16 cellular contexts compared by ENCODE assay signal in the genomic region with DNA sequence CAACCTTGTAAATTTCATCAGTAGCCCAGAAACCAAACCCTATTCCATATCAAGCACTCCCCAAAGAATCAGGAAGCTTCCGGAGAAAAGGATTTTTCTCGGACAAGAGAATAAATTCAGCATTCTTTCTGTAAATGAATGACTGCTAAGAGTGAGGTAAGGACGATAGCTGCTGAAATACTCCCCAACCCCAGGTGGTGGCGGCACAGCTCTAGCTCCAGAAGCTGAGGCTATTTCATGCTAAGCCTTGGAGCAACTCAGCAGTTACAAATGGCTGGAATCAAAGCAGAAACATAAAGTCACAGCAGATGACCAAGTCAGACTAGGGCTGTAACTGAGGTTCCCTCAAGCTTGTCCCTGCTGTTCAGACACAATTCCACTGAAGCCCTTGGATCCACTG. TPM values are rescaled to one million over a fixed set of nuclear protein-coding genes. Genes with fewer than 3 reads are reported as not detected.
DNase-seq lines count a peak whose midpoint lies in the region; ATAC-seq and TF ChIP-seq lines count a peak whose summit lies in the region.
"Had no signal": no experiment of that assay in that cellular context is flagged by ENCODE, and none has a peak within 500 bp of the region (broad histone marks: within the 10 kb centered on the region; RNA-seq: fewer than 3 reads in every experiment).

No MANE protein-coding gene starts in this region.

- no peak overlapping the region for H3K4me3 ChIP-seq in Karpas-422 (ENCODE audit: low read length)
- no peak overlapping the region for H3K4me3 ChIP-seq in brain microvascular endothelial cell (ENCODE audit: low read depth, low read length)
- H3K4me3 ChIP-seq in dorsolateral prefrontal cortex: no peak overlapping the region
- H3K4me3 ChIP-seq: heart left ventricle, lung had no signal

- no peaks in the 10 kb centered on the region for H3K79me2 ChIP-seq in Karpas-422 (ENCODE audit: low read length)

- no peaks in the 10 kb centered on the region for H3K9me3 ChIP-seq in Karpas-422 (ENCODE audit: low read length)
- H3K9me3 ChIP-seq: heart left ventricle had no signal

- TF ChIP-seq CTCF in brain microvascular endothelial cell (IDR thresholded peaks at IDR 0.05; ENCODE audit: low read depth, low read length, missing control alignments) (peak; percentile 9), dorsolateral prefrontal cortex (IDR thresholded peaks at IDR 0.05 in 54 of 56, conservative IDR thresholded peaks at IDR 0.05 in 2 of 56; ENCODE audit: low read depth in 1 of 56, partially characterized antibody in 56 of 56) (no peak)

- H3K27ac ChIP-seq in Karpas-422 (ENCODE audit: low read length): no peak overlapping the region
- H3K27ac ChIP-seq in brain microvascular endothelial cell: no peak overlapping the region
- H3K27ac ChIP-seq in dorsolateral prefrontal cortex: no peak overlapping the region
- H3K27ac ChIP-seq: heart left ventricle had no signal

- H3K27me3 ChIP-seq in Karpas-422 (ENCODE audit: low read length) (no peaks in the 10 kb centered on the region), brain microvascular endothelial cell (replicated peaks) (no peaks in the 10 kb centered on the region), dorsolateral prefrontal cortex (peaks cover 0 to 76% (median 16%) of the 10 kb centered on the region in 45 donors)

- H4K20me1 ChIP-seq in Karpas-422 (ENCODE audit: insufficient read depth, low read depth, low read length): no peaks in the 10 kb centered on the region

- H3K27me3 Mint-ChIP-seq in activated CD8-positive, alpha-beta memory T cell treated with anti-CD3 and anti-CD28 coated beads, Interleukin-2, amount 10 ng/mL, durations not matched to agents 7 days and 5 days: no peaks in the 10 kb centered on the region

- H3K9me2 ChIP-seq in Karpas-422 (replicated peaks; ENCODE audit: insufficient read depth, low read length): no peaks in the 10 kb centered on the region

- no peak overlapping the region for H3K4me3 Mint-ChIP-seq in activated CD8-positive, alpha-beta memory T cell treated with anti-CD3 and anti-CD28 coated beads, Interleukin-2, amount 10 ng/mL, durations not matched to agents 7 days and 5 days
- H3K4me3 Mint-ChIP-seq: CD4-positive, alpha-beta T cell; IgD-negative memory B cell had no signal

- H3K9me3 Mint-ChIP-seq in activated CD8-positive, alpha-beta memory T cell treated with anti-CD3 and anti-CD28 coated beads, Interleukin-2, amount 10 ng/mL, durations not matched to agents 7 days and 5 days (ENCODE audit: low read depth): no peaks in the 10 kb centered on the region
- H3K9me3 Mint-ChIP-seq: CD4-positive, alpha-beta T cell had no signal

- no peak overlapping the region for H3K27ac Mint-ChIP-seq in activated CD8-positive, alpha-beta memory T cell treated with anti-CD3 and anti-CD28 coated beads, Interleukin-2, amount 10 ng/mL, durations not matched to agents 7 days and 5 days
- H3K27ac Mint-ChIP-seq: CD4-positive, alpha-beta T cell; IgD-negative memory B cell had no signal

- DNase-seq in ELF-1 (ENCODE audit: low read depth, low spot score) (peak; percentile 61), Karpas-422 (peak; percentile 57), brain microvascular endothelial cell (no peak), left kidney (ENCODE audit: low read depth, low spot score) (peak; percentile 34), dorsolateral prefrontal cortex (no peak)
- DNase-seq in activated CD8-positive, alpha-beta memory T cell treated with anti-CD3 and anti-CD28 coated beads, Interleukin-2, amount 10 ng/mL, durations not matched to agents 7 days and 5 days: no peak
- DNase-seq: activated CD4-positive, alpha-beta T cell treated with anti-CD3 and anti-CD28 coated beads for 48 hours; anterior cingulate cortex; CD4-positive, alpha-beta T cell; heart left ventricle; occipital lobe; T-helper 1 cell had no signal

- no peaks in the 10 kb centered on the region for H3K4me1 ChIP-seq in Karpas-422 (ENCODE audit: low read length)
- H3K4me1 ChIP-seq: heart left ventricle had no signal

- intact Hi-C loops in dorsolateral prefrontal cortex (cut with DNase I): no loop called here

- CTCF ChIA-PET in activated CD8-positive, alpha-beta memory T cell treated with anti-CD3 and anti-CD28 coated beads, Interleukin-2, amount 10 ng/mL, durations not matched to agents 7 days and 5 days (lab: Charles Lee): no interaction called here

- no peaks in the 10 kb centered on the region for H3K4me1 Mint-ChIP-seq in activated CD8-positive, alpha-beta memory T cell treated with anti-CD3 and anti-CD28 coated beads, Interleukin-2, amount 10 ng/mL, durations not matched to agents 7 days and 5 days
- H3K4me1 Mint-ChIP-seq: IgD-negative memory B cell had no signal

- H2AFZ ChIP-seq in Karpas-422 (ENCODE audit: low read length): no peak overlapping the region

- in situ Hi-C loops in brain microvascular endothelial cell (cut with HindIII; ENCODE audit: low pct_ligation_motif_present, low sequenced_read_pairs): no loop called here

- no peak overlapping the region for H3K9ac ChIP-seq in Karpas-422 (ENCODE audit: low read length)

- ATAC-seq in HG03175 (IDR thresholded peaks at IDR 0.05; ENCODE audit: unreplicated experiment): no peak
- ATAC-seq in activated CD8-positive, alpha-beta memory T cell treated with anti-CD3 and anti-CD28 coated beads, Interleukin-2, amount 10 ng/mL, durations not matched to agents 7 days and 5 days: no peak
- ATAC-seq in GM19023 (IDR thresholded peaks at IDR 0.05; ENCODE audit: unreplicated experiment): no peak
- ATAC-seq: heart left ventricle had no signal

- H3K4me2 ChIP-seq in Karpas-422 (ENCODE audit: low read depth, low read length, poor library complexity, severe bottlenecking): no peak overlapping the region

- H3K36me3 ChIP-seq in Karpas-422 (ENCODE audit: insufficient read depth, low read length): no peaks in the 10 kb centered on the region
- H3K36me3 ChIP-seq in brain microvascular endothelial cell (replicated peaks): no peaks in the 10 kb centered on the region
- H3K36me3 ChIP-seq: heart left ventricle had no signal

- no peaks in the 10 kb centered on the region for H3K36me3 Mint-ChIP-seq in activated CD8-positive, alpha-beta memory T cell treated with anti-CD3 and anti-CD28 coated beads, Interleukin-2, amount 10 ng/mL, durations not matched to agents 7 days and 5 days
- H3K36me3 Mint-ChIP-seq: IgD-negative memory B cell had no signal

RNA-seq across cellular contexts. Expression of gene PCDH19, which starts 13.9 kb away (rescaled TPM):
- not detected in 2 replicates for total RNA-seq in Karpas-422 (2014; rRNA removed; shearing (Covaris generic); ENCODE audit: low replicate concordance)
- not detected for total RNA-seq in activated CD8-positive, alpha-beta memory T cell treated with anti-CD3 and anti-CD28 coated beads, Interleukin-2, amount 10 ng/mL, durations not matched to agents 7 days and 5 days
- total RNA-seq in dorsolateral prefrontal cortex: 10 to 100 TPM; 10.2 to 70.2 (median 29.8) TPM

Comparison
In these comparisons a context has a peak if more than half of its experiments do, and no peak if none do; other contexts are left out.
1. DNase-seq: peak in ELF-1 (single experiment), Karpas-422 (single experiment) and left kidney (single experiment); none in brain microvascular endothelial cell (single experiment), activated CD8-positive, alpha-beta memory T cell treated with anti-CD3 and anti-CD28 coated beads, Interleukin-2, amount 10 ng/mL, durations not matched to agents 7 days and 5 days (single experiment) and dorsolateral prefrontal cortex (0 of 10).
2. RNA of gene PCDH19, which starts 13.9 kb away (total RNA-seq): 10.2 to 70.2 TPM in dorsolateral prefrontal cortex; not detected in Karpas-422 and not detected in activated CD8-positive, alpha-beta memory T cell treated with anti-CD3 and anti-CD28 coated beads, Interleukin-2, amount 10 ng/mL, durations not matched to agents 7 days and 5 days; every median in the first group is over 10 times any median in the second.